ENCODE assay signal across 8 cellular contexts in the genomic region with DNA sequence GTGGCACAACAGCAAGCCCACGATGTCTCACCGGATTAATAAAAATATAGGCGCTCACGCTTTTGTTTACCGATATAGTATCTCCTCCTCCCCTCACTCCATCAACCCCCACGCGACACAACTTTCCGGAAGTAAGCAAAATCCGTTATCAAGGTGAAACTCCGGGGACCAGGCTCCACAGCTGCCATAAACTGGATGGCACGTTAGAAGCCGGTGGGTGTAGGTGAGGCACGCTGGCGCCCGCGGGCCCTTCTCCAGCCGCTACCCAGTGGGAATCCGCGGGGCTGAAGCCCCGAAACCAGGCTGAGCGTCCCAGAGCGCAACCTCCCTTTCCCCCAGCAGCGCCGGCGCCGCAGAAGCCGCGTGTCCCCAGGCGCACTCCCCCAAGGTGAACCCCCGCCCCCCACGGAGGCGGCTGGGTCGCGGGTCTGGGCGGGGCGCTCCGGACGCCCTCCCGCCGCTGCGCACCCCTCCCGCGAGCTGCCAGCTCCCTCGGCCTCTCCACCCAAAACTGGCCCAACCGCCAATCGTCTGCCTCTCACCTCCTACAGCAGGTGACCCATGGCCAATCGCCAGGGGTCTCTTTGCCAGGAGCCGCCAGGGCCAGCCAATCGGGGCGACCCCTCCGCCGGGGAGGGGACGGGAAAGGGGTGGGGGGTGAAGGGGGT.
DNase-seq lines count a peak whose midpoint lies in the region; ATAC-seq and TF ChIP-seq lines count a peak whose summit lies in the region.

No MANE protein-coding gene starts in this region.

- peak overlapping the region; percentile 95 for H3K4me3 ChIP-seq in kidney epithelial cell (ENCODE audit: low read depth, low read length)

- ATAC-seq in HG03159 (IDR thresholded peaks at IDR 0.05; ENCODE audit: unreplicated experiment): peak; percentile 88
- peak; percentile 91 for ATAC-seq in central memory CD8-positive, alpha-beta T cell (replicated peaks; ENCODE audit: extremely low read depth, poor library complexity, severe bottlenecking)

- H3K27me3 ChIP-seq in kidney epithelial cell (ENCODE audit: control insufficient read depth, insufficient read depth, low read length): no peaks in the 10 kb centered on the region

- H3K9me3 Mint-ChIP-seq in central memory CD8-positive, alpha-beta T cell: no peaks in the 10 kb centered on the region

- H3K27me3 Mint-ChIP-seq in central memory CD8-positive, alpha-beta T cell: no peaks in the 10 kb centered on the region

- DNase-seq in AG08395 (ENCODE audit: low spot score) (peak; percentile 70), NCI-H2227 (lab: John Stamatoyannopoulos, UW; ENCODE audit: unreplicated experiment) (peak; percentile 95), kidney epithelial cell (ENCODE audit: low read depth) (peak; percentile 79)
- peak; percentile 82 for DNase-seq in activated CD4-positive, CD25-positive, alpha-beta regulatory T cell treated with anti-CD3 and anti-CD28 coated beads, Interleukin-2, amount 50 U/mL, for 16 hours (ENCODE audit: low read depth, low spot score)
- peak; percentile 81 to 86 for DNase-seq in central memory CD8-positive, alpha-beta T cell (ENCODE audit: low spot score in 2 of 2)
- DNase-seq in stimulated activated CD4-positive, alpha-beta T cell treated with anti-CD3 and anti-CD28 coated beads, Interleukin-15, amount 100 ng/mL, for 1 hour (ENCODE audit: low read depth in 1 of 2, low spot score in 1 of 2): peak; percentile 84 to 89

- peak overlapping the region; percentile 86 for H3K4me3 Mint-ChIP-seq in central memory CD8-positive, alpha-beta T cell

- no peaks in the 10 kb centered on the region for H3K36me3 ChIP-seq in kidney epithelial cell (ENCODE audit: control insufficient read depth, insufficient read depth, low read length)

- in situ Hi-C loops in GM18951 (cut with MboI; ENCODE audit: low sequenced_read_pairs, unreplicated experiment): no loop called here

- TF ChIP-seq CTCF in kidney epithelial cell (IDR thresholded peaks at IDR 0.05; ENCODE audit: insufficient read depth, low read length, poor library complexity, severe bottlenecking): no peak

- peaks cover 12% of the 10 kb centered on the region for H3K36me3 Mint-ChIP-seq in central memory CD8-positive, alpha-beta T cell (ENCODE audit: insufficient read depth)

- H3K4me1 Mint-ChIP-seq in central memory CD8-positive, alpha-beta T cell: peaks cover 32% of the 10 kb centered on the region

- H3K27ac Mint-ChIP-seq in central memory CD8-positive, alpha-beta T cell (ENCODE audit: low read depth): peak overlapping the region; percentile 20

- TF ChIP-seq POLR2A in GM18951 (IDR thresholded peaks at IDR 0.05; ENCODE audit: extremely low read depth, insufficient read depth, insufficient read length): peak; percentile 78

Comparison
In these comparisons a context has a peak if more than half of its experiments do, and no peak if none do; other contexts are left out.
1. Peak in every context shown above with its lines: DNase-seq, ATAC-seq and H3K4me3 ChIP-seq.